In genomic region chr7:48337012-48337621, GRCh38 we compare ENCODE assay signal across 8 cellular contexts.
A peak's percentile ranks its signal among the peaks of the same experiment; 100 is the strongest.
DNase-seq lines count a peak whose midpoint lies in the region; ATAC-seq, FAIRE-seq and TF ChIP-seq lines count a peak whose summit lies in the region.

No MANE protein-coding gene starts in this region.

- no peaks in the 10 kb centered on the region for H3K4me1 Mint-ChIP-seq in naive thymus-derived CD4-positive, alpha-beta T cell

- no TSS peak for BruUV-seq in GM12878 (replicated peaks; lab: Mats Ljungman, UMichigan)

- 0 out of 2 replicates have a peak, but pooled peaks have one; percentile 33 for TF ChIP-seq RAD21 in GM12878 (IDR thresholded peaks at IDR 0.05; ENCODE audit: insufficient read depth, low read depth, low read length)

- H3K79me2 ChIP-seq in KMS-11 (ENCODE audit: insufficient read depth, low read depth), result no peaks in the 10 kb centered on the region
- no peaks in the 10 kb centered on the region for H3K79me2 ChIP-seq in GM12878 (ENCODE audit: control insufficient read depth, insufficient read depth, low read length)

- no peak for TF ChIP-seq EP300 in GM12878 (IDR thresholded peaks at IDR 0.05; ENCODE audit: borderline replicate concordance in 1 of 2, control insufficient read depth in 1 of 2, low read depth in 2 of 2, low read length in 2 of 2)

- intact Hi-C loops in GM12878 (cut with micrococcal nuclease; ENCODE audit: unreplicated experiment) (no loop called here), vagina (cut with DNase I) (no loop called here)
- intact Hi-C loops in naive thymus-derived CD4-positive, alpha-beta T cell (cut with micrococcal nuclease), result no loop called here

- SMC1A ChIA-PET in GM12878 (lab: Charles Lee; ENCODE audit: uncharacterized antibody, unreplicated experiment), result interaction anchor here (1.1 kb wide), 1 partner anchor 38 kb away, joined by 4 read pairs; no protein-coding TSS in a partner anchor

- no peak overlapping the region for H3K4me2 ChIP-seq in KMS-11
- H3K4me2 ChIP-seq in GM12878 (ENCODE audit: control insufficient read depth, insufficient read depth), result no peak overlapping the region

- H3K9me3 ChIP-seq in GM12878 (replicated peaks; ENCODE audit: control insufficient read depth, insufficient read depth, low read length) (no peaks in the 10 kb centered on the region), vagina (no peaks in the 10 kb centered on the region)
- H3K9me3 ChIP-seq in naive thymus-derived CD4-positive, alpha-beta T cell (ENCODE audit: control insufficient read depth in 2 of 3, low read length in 3 of 3), result no peaks in the 10 kb centered on the region

- TF ChIP-seq POLR2A in GM12878 (IDR thresholded peaks at IDR 0.05; ENCODE audit: low read depth, low read length) (no peak), vagina (IDR thresholded peaks at IDR 0.05) (no peak)

- TF ChIP-seq CTCF in KMS-11 (conservative IDR thresholded peaks at IDR 0.05; ENCODE audit: low read depth, low read length) (peak; percentile 44; the same call in 1 of the 2 replicates), GM12878 (IDR thresholded peaks at IDR 0.05 in 2 of 3, conservative IDR thresholded peaks at IDR 0.05 in 1 of 3; ENCODE audit: control insufficient read depth in 2 of 3, extremely low read depth in 1 of 3, insufficient read depth in 1 of 3, low read depth in 3 of 3, low read length in 3 of 3) (peak; percentile 49 to 58 (median 51); a peak in 5 of 6 replicates), vagina (IDR thresholded peaks at IDR 0.05) (peak in 1 of 3 experiments; percentile 11)

- DNase-seq in ELF-1 (ENCODE audit: low read depth, low spot score) (peak; percentile 47), GM12878 (ENCODE audit: low read depth, low spot score) (no peak), cerebellar nuclear complex (lab: John Stamatoyannopoulos, UW) (no peak), vagina (ENCODE audit: extremely low spot score in 2 of 2) (no peak)
- DNase-seq in naive thymus-derived CD4-positive, alpha-beta T cell, result no peak

- H4K20me1 ChIP-seq in KMS-11 (ENCODE audit: insufficient read depth), result no peaks in the 10 kb centered on the region
- no peaks in the 10 kb centered on the region for H4K20me1 ChIP-seq in GM12878 (ENCODE audit: control insufficient read depth, insufficient read depth)

- H3K27ac ChIP-seq in KMS-11 (no peak overlapping the region), GM12878 (ENCODE audit: control insufficient read depth, insufficient read depth) (no peak overlapping the region), vagina (no peak overlapping the region)
- no peak overlapping the region for H3K27ac ChIP-seq in naive thymus-derived CD4-positive, alpha-beta T cell (ENCODE audit: low read depth, low read length)

- H3K36me3 ChIP-seq in KMS-11 (ENCODE audit: insufficient read depth) (no peaks in the 10 kb centered on the region), GM12878 (ENCODE audit: control insufficient read depth in 2 of 2, insufficient read depth in 2 of 2, low read length in 1 of 2) (no peaks in the 10 kb centered on the region), vagina (no peaks in the 10 kb centered on the region)
- no peaks in the 10 kb centered on the region for H3K36me3 ChIP-seq in naive thymus-derived CD4-positive, alpha-beta T cell (ENCODE audit: control insufficient read depth in 2 of 3, insufficient read depth in 3 of 3, low read length in 3 of 3)

- H2AFZ ChIP-seq in KMS-11 (ENCODE audit: low read depth) (no peak overlapping the region), GM12878 (ENCODE audit: control insufficient read depth, low read depth, low read length) (no peak overlapping the region)

- CTCF ChIA-PET in GM12878 (lab: Yijun Ruan, JAX), result interaction anchor here (1.0 to 1.3 kb wide), 3 partner anchors 8 to 18 kb away, joined by 3 read pairs; no protein-coding TSS in a partner anchor
- CTCF ChIA-PET in naive thymus-derived CD4-positive, alpha-beta T cell (lab: Charles Lee), result no interaction called here

- in situ Hi-C loops in GM12878 (cut with MboI), result no loop called here

- POLR2A ChIA-PET in GM12878 (lab: Charles Lee), result no interaction called here
- POLR2A ChIA-PET in naive thymus-derived CD4-positive, alpha-beta T cell (lab: Charles Lee), result no interaction called here

- no peak for FAIRE-seq in GM12878 (lab: Jason Lieb, UNC)

- no peaks in the 10 kb centered on the region for H3K36me3 Mint-ChIP-seq in naive thymus-derived CD4-positive, alpha-beta T cell

- peak; percentile 72 for ATAC-seq in GM12878
- peak; percentile 48 for ATAC-seq in naive thymus-derived CD4-positive, alpha-beta T cell
- no peak for ATAC-seq in HG03039 (IDR thresholded peaks at IDR 0.05; ENCODE audit: unreplicated experiment)
- no peak for ATAC-seq in HG02588 (IDR thresholded peaks at IDR 0.05; ENCODE audit: unreplicated experiment)

- H3K4me1 ChIP-seq in KMS-11 (ENCODE audit: low read depth, poor library complexity, severe bottlenecking) (no peaks in the 10 kb centered on the region), GM12878 (ENCODE audit: control insufficient read depth, insufficient read depth, low read length) (no peaks in the 10 kb centered on the region), vagina (no peaks in the 10 kb centered on the region)
- no peaks in the 10 kb centered on the region for H3K4me1 ChIP-seq in naive thymus-derived CD4-positive, alpha-beta T cell (ENCODE audit: control insufficient read depth in 2 of 2, insufficient read depth in 2 of 2, low read length in 2 of 2)

- H3K9me3 Mint-ChIP-seq in naive thymus-derived CD4-positive, alpha-beta T cell, result peaks cover 0 to 2% (median 0%) of the 10 kb centered on the region in 11 donors

- H3K9ac ChIP-seq in KMS-11 (no peak overlapping the region), GM12878 (ENCODE audit: control insufficient read depth, insufficient read depth, low read length) (no peak overlapping the region)

- WGBS in GM12878 (ENCODE audit: insufficient coverage, insufficient replicate concordance, low lambda C conversion rate, missing lambda C conversion rate), result 38% methylated on average over 5 of the region's 5 CpGs

- RAD21 ChIA-PET in GM12878 (lab: Charles Lee; ENCODE audit: unreplicated experiment), result interaction anchor here (1.2 kb wide), 1 partner anchor 9 kb away, joined by 3 read pairs; no protein-coding TSS in a partner anchor

- no peak overlapping the region for H3K27ac Mint-ChIP-seq in naive thymus-derived CD4-positive, alpha-beta T cell

- H3K4me3 Mint-ChIP-seq in naive thymus-derived CD4-positive, alpha-beta T cell, result no peak overlapping the region

- H3K4me3 ChIP-seq in KMS-11 (IDR thresholded peaks at IDR 0.05; ENCODE audit: insufficient read depth, low read depth, low read length) (no peak overlapping the region), GM12878 (no peak overlapping the region), vagina (no peak overlapping the region)
- no peak overlapping the region for H3K4me3 ChIP-seq in naive thymus-derived CD4-positive, alpha-beta T cell (ENCODE audit: low read length)

- H3K27me3 Mint-ChIP-seq in naive thymus-derived CD4-positive, alpha-beta T cell, result peaks cover 0 to 21% (median 0%) of the 10 kb centered on the region in 5 donors

- H3K27me3 ChIP-seq in KMS-11 (ENCODE audit: insufficient read depth, low read depth) (no peaks in the 10 kb centered on the region), GM12878 (replicated peaks in 1 of 2; ENCODE audit: control insufficient read depth in 2 of 2, insufficient read depth in 2 of 2, low read length in 1 of 2) (no peaks in the 10 kb centered on the region; a peak in 1 of 4 replicates), vagina (no peaks in the 10 kb centered on the region)
- H3K27me3 ChIP-seq in naive thymus-derived CD4-positive, alpha-beta T cell (ENCODE audit: control insufficient read depth in 2 of 2, insufficient read depth in 2 of 2, low read length in 2 of 2), result no peaks in the 10 kb centered on the region

TF ChIP-seq in GM12878, 131 proteins besides CTCF, POLR2A, EP300 and RAD21:
- TF ChIP-seq SMC3 (IDR thresholded peaks at IDR 0.05; ENCODE audit: borderline replicate concordance, low read length) (peak; percentile 27; the same call in 1 of the 2 replicates), PBX3 (IDR thresholded peaks at IDR 0.05; ENCODE audit: insufficient replicate concordance, low read depth, low read length) (no peak)

Comparison
In these comparisons a context has a peak if more than half of its experiments do, and no peak if none do; other contexts are left out.
1. ATAC-seq: peak in GM12878 (single experiment) and naive thymus-derived CD4-positive, alpha-beta T cell (single experiment); none in HG03039 (single experiment) and HG02588 (single experiment).